10 cellular contexts compared by ENCODE assay signal in genomic region chr1:243595527-243596206, GRCh38.
DNase-seq lines count a peak whose midpoint lies in the region; ATAC-seq and TF ChIP-seq lines count a peak whose summit lies in the region.
"Had no signal": no experiment of that assay in that cellular context is flagged by ENCODE, and none has a peak within 500 bp of the region (broad histone marks: within the 10 kb centered on the region; RNA-seq: fewer than 3 reads in every experiment).

No MANE protein-coding gene starts in this region.

- no peaks in the 10 kb centered on the region for H3K27me3 Mint-ChIP-seq in activated naive CD4-positive, alpha-beta T cell treated with anti-CD3 and anti-CD28 coated beads, Interleukin-2, amount 10 ng/mL, durations not matched to agents 7 days and 5 days
- no peaks in the 10 kb centered on the region for H3K27me3 Mint-ChIP-seq in naive thymus-derived CD4-positive, alpha-beta T cell

- ATAC-seq in GM18907 (IDR thresholded peaks at IDR 0.05; ENCODE audit: unreplicated experiment) = peak; percentile 20
- peak; percentile 14 for ATAC-seq in HG03097 (IDR thresholded peaks at IDR 0.05; ENCODE audit: low FRiP score, unreplicated experiment)
- peak; percentile 58 for ATAC-seq in naive thymus-derived CD4-positive, alpha-beta T cell
- ATAC-seq in Right ventricle myocardium inferior = no peak

- H3K4me3 Mint-ChIP-seq in activated naive CD4-positive, alpha-beta T cell treated with anti-CD3 and anti-CD28 coated beads, Interleukin-2, amount 10 ng/mL, durations not matched to agents 7 days and 5 days = no peak overlapping the region
- H3K4me3 Mint-ChIP-seq in naive thymus-derived CD4-positive, alpha-beta T cell = peak overlapping the region in 6 of 10 donors; percentile 6 to 73 (median 32)

- no peaks in the 10 kb centered on the region for H3K36me3 ChIP-seq in naive thymus-derived CD4-positive, alpha-beta T cell (ENCODE audit: control insufficient read depth in 2 of 3, insufficient read depth in 3 of 3, low read length in 3 of 3)
- H3K36me3 ChIP-seq in transverse colon = peaks cover 0 to 4% (median 0%) of the 10 kb centered on the region in 4 donors

- POLR2A ChIA-PET in naive thymus-derived CD4-positive, alpha-beta T cell (lab: Charles Lee) = no interaction called here

- H3K27ac Mint-ChIP-seq in activated naive CD4-positive, alpha-beta T cell treated with anti-CD3 and anti-CD28 coated beads, Interleukin-2, amount 10 ng/mL, durations not matched to agents 7 days and 5 days = peak overlapping the region; percentile 34
- peak overlapping the region in 5 of 9 donors; percentile 28 to 89 (median 40) for H3K27ac Mint-ChIP-seq in naive thymus-derived CD4-positive, alpha-beta T cell

- intact Hi-C loops in naive thymus-derived CD4-positive, alpha-beta T cell (cut with micrococcal nuclease) = loop anchor here (1.0 to 10.0 kb wide), 9 partner anchors 7 to 857 kb away; partner anchors contain the start of genes ADSS2 (in 1 of the 2), CEP170 (in 1 of the 2), SDCCAG8 (in 1 of the 2) and ZBTB18 (in 1 of the 2)
- intact Hi-C loops in transverse colon (cut with DNase I; ENCODE audit: low total_unique reads) (no loop called here), Right ventricle myocardium inferior (cut with DNase I) (no loop called here)

- TF ChIP-seq CTCF in transverse colon (IDR thresholded peaks at IDR 0.05) = no peak

- no peak for TF ChIP-seq EP300 in transverse colon (IDR thresholded peaks at IDR 0.05; ENCODE audit: low read depth)

- no peaks in the 10 kb centered on the region for H3K27me3 ChIP-seq in naive thymus-derived CD4-positive, alpha-beta T cell (ENCODE audit: control insufficient read depth in 2 of 2, insufficient read depth in 2 of 2, low read length in 2 of 2)
- H3K27me3 ChIP-seq in transverse colon = no peaks in the 10 kb centered on the region

- TF ChIP-seq POLR2A in transverse colon (IDR thresholded peaks at IDR 0.05) = no peak

- DNase-seq in activated naive CD4-positive, alpha-beta T cell treated with anti-CD3 and anti-CD28 coated beads, Interleukin-2, amount 10 ng/mL, durations not matched to agents 7 days and 5 days = no peak
- no peak for DNase-seq in naive thymus-derived CD4-positive, alpha-beta T cell
- DNase-seq in transverse colon = no peak
- DNase-seq in 8988T = no peak
- no peak for DNase-seq in SIG-M5 treated with dmso at 0.1 percent for 504 hours (lab: John Stamatoyannopoulos, UW; ENCODE audit: unreplicated experiment)
- no peak for DNase-seq in Right ventricle myocardium inferior (ENCODE audit: missing footprints)
- DNase-seq: amygdala, Right ventricle myocardium superior had no signal

- 75 to 77% methylated on average over 7 of the region's 7 CpGs for WGBS in transverse colon (ENCODE audit: low coverage in 1 of 2), 2 donors

- no peak overlapping the region for H3K4me3 ChIP-seq in naive thymus-derived CD4-positive, alpha-beta T cell (ENCODE audit: low read length)
- H3K4me3 ChIP-seq in transverse colon = no peak overlapping the region

- H3K9me3 Mint-ChIP-seq in activated naive CD4-positive, alpha-beta T cell treated with anti-CD3 and anti-CD28 coated beads, Interleukin-2, amount 10 ng/mL, durations not matched to agents 7 days and 5 days = peaks cover 2% of the 10 kb centered on the region
- H3K9me3 Mint-ChIP-seq in naive thymus-derived CD4-positive, alpha-beta T cell = peaks cover 3 to 12% (median 4%) of the 10 kb centered on the region in 11 donors

- CTCF ChIA-PET in activated naive CD4-positive, alpha-beta T cell treated with anti-CD3 and anti-CD28 coated beads, Interleukin-2, amount 10 ng/mL, durations not matched to agents 7 days and 5 days (lab: Charles Lee) = interaction anchor here (0.7 kb wide), 1 partner anchor 72 kb away, joined by 3 read pairs; no protein-coding TSS in a partner anchor
- CTCF ChIA-PET in naive thymus-derived CD4-positive, alpha-beta T cell (lab: Charles Lee) = no interaction called here

- no peaks in the 10 kb centered on the region for H3K36me3 Mint-ChIP-seq in activated naive CD4-positive, alpha-beta T cell treated with anti-CD3 and anti-CD28 coated beads, Interleukin-2, amount 10 ng/mL, durations not matched to agents 7 days and 5 days
- peaks cover 4 to 38% (median 25%) of the 10 kb centered on the region in 5 donors for H3K36me3 Mint-ChIP-seq in naive thymus-derived CD4-positive, alpha-beta T cell

- peaks cover 26% of the 10 kb centered on the region for H3K4me1 Mint-ChIP-seq in activated naive CD4-positive, alpha-beta T cell treated with anti-CD3 and anti-CD28 coated beads, Interleukin-2, amount 10 ng/mL, durations not matched to agents 7 days and 5 days
- H3K4me1 Mint-ChIP-seq in naive thymus-derived CD4-positive, alpha-beta T cell = peaks cover 23 to 46% (median 32%) of the 10 kb centered on the region in 7 donors

- no peaks in the 10 kb centered on the region for H3K9me3 ChIP-seq in naive thymus-derived CD4-positive, alpha-beta T cell (ENCODE audit: control insufficient read depth in 2 of 3, low read length in 3 of 3)
- no peaks in the 10 kb centered on the region for H3K9me3 ChIP-seq in transverse colon

- no peak overlapping the region for H3K27ac ChIP-seq in naive thymus-derived CD4-positive, alpha-beta T cell (ENCODE audit: low read depth, low read length)
- H3K27ac ChIP-seq in transverse colon = peak overlapping the region in 1 of 4 donors; percentile 26

- H3K4me1 ChIP-seq in naive thymus-derived CD4-positive, alpha-beta T cell (ENCODE audit: control insufficient read depth in 2 of 2, insufficient read depth in 2 of 2, low read length in 2 of 2) = peaks cover 4 to 19% of the 10 kb centered on the region in 2 donors
- H3K4me1 ChIP-seq in transverse colon = no peaks in the 10 kb centered on the region

- in situ Hi-C loops in transverse colon (cut with MboI; ENCODE audit: low pct_ligation_motif_present in 1 of 4, low pct_unique_long_range_greater_than_20kb in 1 of 4, low sequenced_read_pairs in 3 of 4) = no loop called here

Comparison
In these comparisons a context has a peak if more than half of its experiments do, and no peak if none do; other contexts are left out.
1. intact Hi-C loops: an anchor here in naive thymus-derived CD4-positive, alpha-beta T cell (1.0 to 10.0 kb wide); none called in transverse colon and Right ventricle myocardium inferior.